1 cellular context compared by ENCODE assay signal in the genomic region with DNA sequence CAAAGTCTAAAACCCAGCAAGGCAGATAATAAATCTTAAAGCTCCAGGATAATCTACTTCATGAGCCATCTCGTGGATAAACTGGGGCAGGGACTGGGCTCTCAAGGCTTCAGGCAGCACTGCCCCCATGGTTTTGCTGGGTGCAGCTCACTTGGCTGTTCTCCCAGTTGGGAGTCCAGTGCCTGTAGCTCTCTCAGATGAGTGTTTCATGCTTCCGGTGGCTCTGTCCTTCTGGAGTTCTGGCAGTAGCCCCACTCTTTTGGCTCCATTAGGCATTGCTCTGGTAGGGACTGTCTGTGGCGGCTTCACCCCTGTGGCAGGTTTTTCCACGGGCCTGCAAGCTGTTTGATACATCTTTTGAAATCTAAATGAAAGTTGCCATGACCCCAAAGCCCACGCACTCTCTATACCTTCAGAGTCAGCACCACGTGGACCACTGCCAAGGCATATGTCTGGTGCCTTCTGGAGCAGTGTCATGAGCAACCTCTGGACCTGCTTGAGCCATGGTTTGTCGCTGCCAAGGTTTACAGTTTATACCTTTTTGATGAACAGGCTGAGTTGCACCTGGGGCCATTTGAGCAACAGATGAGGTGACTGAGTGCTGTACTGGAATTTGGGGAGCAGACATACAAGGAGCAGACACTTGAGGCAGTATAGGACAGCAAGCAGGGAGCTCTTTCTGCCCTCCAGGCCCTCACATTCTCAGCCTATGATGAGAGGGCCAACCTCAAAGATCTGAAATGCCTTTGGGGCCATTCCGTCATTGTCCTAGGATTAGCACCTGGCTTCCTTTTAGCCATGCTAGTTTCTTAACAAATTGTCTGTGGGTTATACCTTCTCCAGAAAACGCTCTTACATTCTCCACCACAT.
TF ChIP-seq lines count a peak whose summit lies in the region.

No MANE protein-coding gene starts in this region.

TF ChIP-seq in K562, 482 proteins besides CTCF, POLR2A, EP300 and RAD21:
- TF ChIP-seq, protein P1, sequence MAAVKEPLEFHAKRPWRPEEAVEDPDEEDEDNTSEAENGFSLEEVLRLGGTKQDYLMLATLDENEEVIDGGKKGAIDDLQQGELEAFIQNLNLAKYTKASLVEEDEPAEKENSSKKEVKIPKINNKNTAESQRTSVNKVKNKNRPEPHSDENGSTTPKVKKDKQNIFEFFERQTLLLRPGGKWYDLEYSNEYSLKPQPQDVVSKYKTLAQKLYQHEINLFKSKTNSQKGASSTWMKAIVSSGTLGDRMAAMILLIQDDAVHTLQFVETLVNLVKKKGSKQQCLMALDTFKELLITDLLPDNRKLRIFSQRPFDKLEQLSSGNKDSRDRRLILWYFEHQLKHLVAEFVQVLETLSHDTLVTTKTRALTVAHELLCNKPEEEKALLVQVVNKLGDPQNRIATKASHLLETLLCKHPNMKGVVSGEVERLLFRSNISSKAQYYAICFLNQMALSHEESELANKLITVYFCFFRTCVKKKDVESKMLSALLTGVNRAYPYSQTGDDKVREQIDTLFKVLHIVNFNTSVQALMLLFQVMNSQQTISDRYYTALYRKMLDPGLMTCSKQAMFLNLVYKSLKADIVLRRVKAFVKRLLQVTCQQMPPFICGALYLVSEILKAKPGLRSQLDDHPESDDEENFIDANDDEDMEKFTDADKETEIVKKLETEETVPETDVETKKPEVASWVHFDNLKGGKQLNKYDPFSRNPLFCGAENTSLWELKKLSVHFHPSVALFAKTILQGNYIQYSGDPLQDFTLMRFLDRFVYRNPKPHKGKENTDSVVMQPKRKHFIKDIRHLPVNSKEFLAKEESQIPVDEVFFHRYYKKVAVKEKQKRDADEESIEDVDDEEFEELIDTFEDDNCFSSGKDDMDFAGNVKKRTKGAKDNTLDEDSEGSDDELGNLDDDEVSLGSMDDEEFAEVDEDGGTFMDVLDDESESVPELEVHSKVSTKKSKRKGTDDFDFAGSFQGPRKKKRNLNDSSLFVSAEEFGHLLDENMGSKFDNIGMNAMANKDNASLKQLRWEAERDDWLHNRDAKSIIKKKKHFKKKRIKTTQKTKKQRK (IDR thresholded peaks at IDR 0.05; ENCODE audit: borderline replicate concordance, low read depth, low read length), result no peak
- TF ChIP-seq NELFE (IDR thresholded peaks at IDR 0.05; ENCODE audit: insufficient read depth, insufficient read length) (no peak), ZKSCAN8 (CRISPR knock-in tag; IDR thresholded peaks at IDR 0.05) (no peak), HDAC3 (IDR thresholded peaks at IDR 0.05; ENCODE audit: borderline replicate concordance, partially characterized antibody) (no peak), NR4A1 (CRISPR knock-in tag; IDR thresholded peaks at IDR 0.05) (no peak), NR4A1 (tag; IDR thresholded peaks at IDR 0.05) (no peak), TAF7 (tag; IDR thresholded peaks at IDR 0.05) (no peak), CHD2 (IDR thresholded peaks at IDR 0.05; ENCODE audit: low read depth, low read length) (no peak), RFX5 (IDR thresholded peaks at IDR 0.05; ENCODE audit: low read depth, low read length) (no peak), ARNT (IDR thresholded peaks at IDR 0.05) (no peak), RAD51 (IDR thresholded peaks at IDR 0.05; ENCODE audit: borderline replicate concordance, low read depth) (no peak), SRSF3 (IDR thresholded peaks at IDR 0.05; ENCODE audit: insufficient read depth, low read length) (no peak), POLR2B (IDR thresholded peaks at IDR 0.05; ENCODE audit: low read depth, partially characterized antibody) (no peak), ZNF232 (CRISPR knock-in tag; IDR thresholded peaks at IDR 0.05) (no peak), ATF1 (CRISPR knock-in tag; IDR thresholded peaks at IDR 0.05) (no peak), ATF1 (tag; IDR thresholded peaks at IDR 0.05) (no peak), MYNN (IDR thresholded peaks at IDR 0.05) (no peak), MYNN (CRISPR knock-in tag; IDR thresholded peaks at IDR 0.05) (no peak)
- TF ChIP-seq, protein P2, sequence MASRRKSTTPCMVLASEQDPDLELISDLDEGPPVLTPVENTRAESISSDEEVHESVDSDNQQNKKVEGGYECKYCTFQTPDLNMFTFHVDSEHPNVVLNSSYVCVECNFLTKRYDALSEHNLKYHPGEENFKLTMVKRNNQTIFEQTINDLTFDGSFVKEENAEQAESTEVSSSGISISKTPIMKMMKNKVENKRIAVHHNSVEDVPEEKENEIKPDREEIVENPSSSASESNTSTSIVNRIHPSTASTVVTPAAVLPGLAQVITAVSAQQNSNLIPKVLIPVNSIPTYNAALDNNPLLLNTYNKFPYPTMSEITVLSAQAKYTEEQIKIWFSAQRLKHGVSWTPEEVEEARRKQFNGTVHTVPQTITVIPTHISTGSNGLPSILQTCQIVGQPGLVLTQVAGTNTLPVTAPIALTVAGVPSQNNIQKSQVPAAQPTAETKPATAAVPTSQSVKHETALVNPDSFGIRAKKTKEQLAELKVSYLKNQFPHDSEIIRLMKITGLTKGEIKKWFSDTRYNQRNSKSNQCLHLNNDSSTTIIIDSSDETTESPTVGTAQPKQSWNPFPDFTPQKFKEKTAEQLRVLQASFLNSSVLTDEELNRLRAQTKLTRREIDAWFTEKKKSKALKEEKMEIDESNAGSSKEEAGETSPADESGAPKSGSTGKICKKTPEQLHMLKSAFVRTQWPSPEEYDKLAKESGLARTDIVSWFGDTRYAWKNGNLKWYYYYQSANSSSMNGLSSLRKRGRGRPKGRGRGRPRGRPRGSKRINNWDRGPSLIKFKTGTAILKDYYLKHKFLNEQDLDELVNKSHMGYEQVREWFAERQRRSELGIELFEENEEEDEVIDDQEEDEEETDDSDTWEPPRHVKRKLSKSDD (conservative IDR thresholded peaks at IDR 0.05; ENCODE audit: low read length), result no peak
- TF ChIP-seq, protein P3, sequence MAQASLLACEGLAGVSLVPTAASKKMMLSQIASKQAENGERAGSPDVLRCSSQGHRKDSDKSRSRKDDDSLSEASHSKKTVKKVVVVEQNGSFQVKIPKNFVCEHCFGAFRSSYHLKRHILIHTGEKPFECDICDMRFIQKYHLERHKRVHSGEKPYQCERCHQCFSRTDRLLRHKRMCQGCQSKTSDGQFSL (CRISPR knock-in tag; IDR thresholded peaks at IDR 0.05), result no peak
- TF ChIP-seq, protein P3 (tag; IDR thresholded peaks at IDR 0.05), result no peak
- TF ChIP-seq, protein P4, sequence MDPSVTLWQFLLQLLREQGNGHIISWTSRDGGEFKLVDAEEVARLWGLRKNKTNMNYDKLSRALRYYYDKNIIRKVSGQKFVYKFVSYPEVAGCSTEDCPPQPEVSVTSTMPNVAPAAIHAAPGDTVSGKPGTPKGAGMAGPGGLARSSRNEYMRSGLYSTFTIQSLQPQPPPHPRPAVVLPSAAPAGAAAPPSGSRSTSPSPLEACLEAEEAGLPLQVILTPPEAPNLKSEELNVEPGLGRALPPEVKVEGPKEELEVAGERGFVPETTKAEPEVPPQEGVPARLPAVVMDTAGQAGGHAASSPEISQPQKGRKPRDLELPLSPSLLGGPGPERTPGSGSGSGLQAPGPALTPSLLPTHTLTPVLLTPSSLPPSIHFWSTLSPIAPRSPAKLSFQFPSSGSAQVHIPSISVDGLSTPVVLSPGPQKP (CRISPR knock-in tag; IDR thresholded peaks at IDR 0.05), result no peak
